ENCODE assay signal across 8 cellular contexts in the genomic region with DNA sequence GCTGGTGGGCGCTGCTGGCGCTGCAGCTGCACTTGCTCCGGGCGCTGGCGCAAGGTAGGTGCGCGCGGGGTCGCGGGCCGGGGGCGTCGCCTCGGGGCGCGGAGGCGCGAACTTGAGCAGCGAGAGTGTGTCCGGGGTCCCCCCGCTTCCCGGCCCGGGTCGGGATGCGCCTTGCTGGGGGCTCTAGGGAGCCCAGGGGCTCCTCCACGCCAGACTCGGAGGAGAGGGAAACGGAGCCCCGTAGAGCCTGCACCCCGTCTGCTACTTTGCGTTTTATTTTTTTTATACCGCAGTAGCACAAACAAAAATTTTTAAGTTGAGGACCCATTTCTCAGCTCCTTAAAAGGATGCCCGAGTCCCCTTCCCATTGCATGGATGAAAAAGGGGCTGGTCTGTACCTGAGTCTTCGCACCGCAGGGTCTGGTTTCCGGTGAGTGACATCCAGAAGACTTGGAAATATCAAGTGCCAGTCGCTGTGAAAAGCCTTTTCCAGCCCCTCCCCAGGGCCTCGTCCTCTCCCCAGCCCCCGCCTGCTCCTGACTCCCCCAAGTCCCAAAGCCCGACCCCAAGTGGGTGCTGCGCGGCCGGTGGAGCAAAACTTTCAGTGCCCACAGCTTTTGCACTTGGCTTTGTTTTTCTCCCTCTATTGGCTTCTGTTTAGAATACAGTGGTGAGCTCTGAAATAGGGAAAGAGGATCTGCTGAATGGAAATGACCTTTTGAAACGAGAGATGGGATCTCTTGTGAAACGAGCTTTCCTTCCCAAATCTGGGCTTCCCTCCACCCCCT. TPM values are rescaled to one million over a fixed set of nuclear protein-coding genes. Genes with fewer than 3 reads are reported as not detected.
A peak's percentile ranks its signal among the peaks of the same experiment; 100 is the strongest.
DNase-seq lines count a peak whose midpoint lies in the region; ATAC-seq and TF ChIP-seq lines count a peak whose summit lies in the region.

No MANE protein-coding gene starts in this region.

- H3K27ac Mint-ChIP-seq in osteocyte (ENCODE audit: unreplicated experiment) = no peak overlapping the region

- peak; percentile 51 for TF ChIP-seq CTCF in osteocyte (IDR thresholded peaks at IDR 0.05)

- H3K4me3 Mint-ChIP-seq in activated T-cell treated with anti-CD3 and anti-CD28 coated beads, Interleukin-2, amount 50 U/mL, for 4 hours = peak overlapping the region; percentile 81
- H3K4me3 Mint-ChIP-seq in osteocyte (ENCODE audit: unreplicated experiment) = peak overlapping the region; percentile 82

- peaks cover 8% of the 10 kb centered on the region for H3K4me1 Mint-ChIP-seq in activated T-cell treated with anti-CD3 and anti-CD28 coated beads, Interleukin-2, amount 50 U/mL, for 4 hours (ENCODE audit: low read depth)
- H3K4me1 Mint-ChIP-seq in osteocyte (ENCODE audit: unreplicated experiment) = peaks cover 11% of the 10 kb centered on the region

- H3K36me3 Mint-ChIP-seq in activated T-cell treated with anti-CD3 and anti-CD28 coated beads, Interleukin-2, amount 50 U/mL, for 4 hours (ENCODE audit: insufficient read depth) = no peaks in the 10 kb centered on the region
- H3K36me3 Mint-ChIP-seq in osteocyte (ENCODE audit: unreplicated experiment) = no peaks in the 10 kb centered on the region

- DNase-seq in DMS114 treated with DMSO at 0.1 percent for 48 hours (lab: John Stamatoyannopoulos, UW; ENCODE audit: unreplicated experiment) (peak; percentile 73), NCI-H2171 treated with DMSO at 0.1 percent for 48 hours (lab: John Stamatoyannopoulos, UW) (peak; percentile 82), glomerular visceral epithelial cell (ENCODE audit: extremely low spot score) (peak; percentile 40), osteocyte (ENCODE audit: extremely low spot score, unreplicated experiment) (no peak), NCI-H1048 (lab: John Stamatoyannopoulos, UW) (no peak)
- peak; percentile 9 for DNase-seq in activated T-cell treated with anti-CD3 and anti-CD28 coated beads, Interleukin-2, amount 50 U/mL, for 4 hours

- peaks cover 27% of the 10 kb centered on the region for H3K27me3 Mint-ChIP-seq in activated T-cell treated with anti-CD3 and anti-CD28 coated beads, Interleukin-2, amount 50 U/mL, for 4 hours (ENCODE audit: low read depth)
- peaks cover 18% of the 10 kb centered on the region for H3K27me3 Mint-ChIP-seq in osteocyte (ENCODE audit: unreplicated experiment)

- no peaks in the 10 kb centered on the region for H3K9me3 Mint-ChIP-seq in activated T-cell treated with anti-CD3 and anti-CD28 coated beads, Interleukin-2, amount 50 U/mL, for 4 hours
- H3K9me3 Mint-ChIP-seq in osteocyte (ENCODE audit: unreplicated experiment) = no peaks in the 10 kb centered on the region

- no peak for ATAC-seq in activated T-cell treated with anti-CD3 and anti-CD28 coated beads, Interleukin-2, amount 50 U/mL, for 4 hours
- ATAC-seq in GM21717 (IDR thresholded peaks at IDR 0.05; ENCODE audit: unreplicated experiment) = no peak
- no peak for ATAC-seq in GM18498 (IDR thresholded peaks at IDR 0.05; ENCODE audit: unreplicated experiment)

RNA-seq across cellular contexts. Expression of gene SDK1, which starts 1.0 kb away (rescaled TPM):
- total RNA-seq in activated T-cell treated with anti-CD3 and anti-CD28 coated beads, Interleukin-2, amount 50 U/mL, for 4 hours = under 1 TPM; 0.05 to 0.79 (median 0.40) TPM
- 5.4 and 5.6 TPM in 2 replicates for total RNA-seq in osteocyte

Comparison
In these comparisons a context has a peak if more than half of its experiments do, and no peak if none do; other contexts are left out.
1. DNase-seq: peak in DMS114 treated with DMSO at 0.1 percent for 48 hours (single experiment), NCI-H2171 treated with DMSO at 0.1 percent for 48 hours (single experiment), activated T-cell treated with anti-CD3 and anti-CD28 coated beads, Interleukin-2, amount 50 U/mL, for 4 hours (single experiment) and glomerular visceral epithelial cell (single experiment); none in osteocyte (single experiment) and NCI-H1048 (single experiment).